In the genomic region with DNA sequence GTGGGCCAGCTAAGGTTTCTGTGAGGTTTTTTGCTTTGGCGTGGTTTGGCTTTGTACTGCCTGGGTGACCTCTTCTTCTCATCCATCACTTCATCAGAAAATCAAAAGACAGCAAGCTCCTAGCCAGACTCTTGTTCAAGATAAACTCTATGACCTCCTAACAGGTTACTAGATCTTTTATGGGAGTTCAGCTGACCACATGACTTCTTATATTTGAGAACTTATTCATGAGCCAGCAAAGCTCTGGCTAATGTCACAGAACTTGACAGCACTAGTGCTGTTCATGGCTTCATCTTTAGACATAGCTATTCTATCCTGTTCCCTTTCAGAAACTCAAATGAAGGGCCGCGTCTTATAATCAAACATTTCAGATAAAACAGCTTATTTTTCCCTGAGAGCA, we compare ENCODE assay signal across 22 cellular contexts.
"Had no signal": no experiment of that assay in that cellular context is flagged by ENCODE, and none has a peak within 500 bp of the region (broad histone marks: within the 10 kb centered on the region; RNA-seq: fewer than 3 reads in every experiment).

No MANE protein-coding gene starts in this region.

- H3K36me3 ChIP-seq: SJCRH30 had no signal

- H3K4me3 ChIP-seq: SJCRH30 had no signal

- H3K9me3 ChIP-seq: SJCRH30 had no signal

- ATAC-seq: activated CD8-positive, alpha-beta memory T cell treated with anti-CD3 and anti-CD28 coated beads, Interleukin-2, amount 10 ng/mL, durations not matched to agents 7 days and 5 days; activated naive CD4-positive, alpha-beta T cell treated with anti-CD3 and anti-CD28 coated beads, Interleukin-2, amount 50 U/mL, for 72 hours; activated naive CD8-positive, alpha-beta T cell treated with anti-CD3 and anti-CD28 coated beads, Interleukin-2, amount 50 U/mL, for 24 hours; SK-N-SH treated with all-trans-retinoic acid at 6 μM for 48 hours; T-helper 17 cell had no signal

- DNase-seq: activated B cell treated with CpG ODN at 0.5 μM for 24 hours; activated CD4-positive, alpha-beta T cell treated with anti-CD3 and anti-CD28 coated beads for 1 hour; activated CD4-positive, alpha-beta T cell treated with anti-CD3 and anti-CD28 coated beads, Interleukin-2, amount 10 ng/mL, durations not matched to agents 24 days and 14 days; activated CD4-positive, alpha-beta T cell treated with anti-CD3 and anti-CD28 coated beads, Interleukin-2, amount 50 U/mL, for 48 hours; activated CD8-positive, alpha-beta memory T cell treated with anti-CD3 and anti-CD28 coated beads, Interleukin-2, amount 10 ng/mL, durations not matched to agents 7 days and 5 days; activated effector memory CD4-positive, alpha-beta T cell treated with anti-CD3 and anti-CD28 coated beads, Interleukin-2, amount 50 U/mL, for 16 hours; activated naive CD4-positive, alpha-beta T cell treated with Interleukin-2 at 50 U/mL for 16 hours; activated naive CD8-positive, alpha-beta T cell treated with anti-CD3 and anti-CD28 coated beads, Interleukin-2, amount 50 U/mL, for 24 hours; activated T-cell treated with anti-CD3 and anti-CD28 coated beads, Interleukin-2, amount 50 U/mL, for 24 hours; amniotic stem cell; cerebellar nuclear complex; NCI-H1105 treated with DMSO at 0.1 percent for 48 hours; NCI-H1436 treated with DMSO at 0.1 percent for 48 hours; NCI-H187; NCI-H2081; NCI-H524 treated with DMSO at 0.1 percent for 48 hours; NCI-H82; SJCRH30; T-helper 17 cell; T-helper 9 cell had no signal

- H3K27me3 ChIP-seq: SJCRH30 had no signal

- H3K27ac ChIP-seq: SJCRH30 had no signal

- H3K4me1 ChIP-seq: SJCRH30 had no signal
